In the genomic region with DNA sequence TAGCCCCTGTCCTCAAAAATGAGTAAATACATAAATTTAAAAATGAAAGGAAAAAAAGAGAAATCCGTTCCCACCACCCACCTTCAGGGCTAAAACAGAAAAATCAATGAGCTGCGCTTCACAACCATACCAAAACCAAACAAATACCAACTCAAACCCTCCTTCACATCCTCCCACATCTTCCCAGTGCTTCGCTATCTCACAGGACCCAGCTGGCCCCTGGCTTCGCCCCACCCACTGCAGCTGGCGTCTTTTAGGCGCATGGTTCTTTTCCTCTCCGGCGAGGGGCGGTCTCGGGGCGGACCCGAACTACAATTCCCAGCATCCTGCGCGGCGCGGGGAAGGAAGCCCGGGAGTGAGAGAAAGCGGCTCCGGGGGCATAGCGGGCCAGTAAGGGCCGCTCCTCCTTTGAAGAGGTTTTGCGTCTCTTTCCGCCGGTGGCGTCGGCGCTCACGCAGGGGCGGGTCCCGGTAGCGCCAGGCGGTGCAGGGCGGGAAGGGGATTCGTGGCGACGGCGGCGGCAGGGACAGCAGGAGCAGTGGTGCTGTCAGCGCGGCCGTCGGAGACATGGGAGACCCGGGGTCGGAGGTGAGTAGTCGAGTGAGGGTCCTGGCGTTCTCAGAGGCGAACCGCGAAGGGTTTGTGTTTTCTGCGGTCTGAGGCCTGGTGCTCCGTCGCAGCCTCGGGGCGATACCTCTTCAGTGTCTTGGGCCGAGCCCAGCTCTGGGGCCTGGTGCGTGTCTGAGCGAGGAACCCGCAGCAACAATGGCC, we compare ENCODE assay signal across 1 cellular context.
TF ChIP-seq lines count a peak whose summit lies in the region.

A gene with protein sequence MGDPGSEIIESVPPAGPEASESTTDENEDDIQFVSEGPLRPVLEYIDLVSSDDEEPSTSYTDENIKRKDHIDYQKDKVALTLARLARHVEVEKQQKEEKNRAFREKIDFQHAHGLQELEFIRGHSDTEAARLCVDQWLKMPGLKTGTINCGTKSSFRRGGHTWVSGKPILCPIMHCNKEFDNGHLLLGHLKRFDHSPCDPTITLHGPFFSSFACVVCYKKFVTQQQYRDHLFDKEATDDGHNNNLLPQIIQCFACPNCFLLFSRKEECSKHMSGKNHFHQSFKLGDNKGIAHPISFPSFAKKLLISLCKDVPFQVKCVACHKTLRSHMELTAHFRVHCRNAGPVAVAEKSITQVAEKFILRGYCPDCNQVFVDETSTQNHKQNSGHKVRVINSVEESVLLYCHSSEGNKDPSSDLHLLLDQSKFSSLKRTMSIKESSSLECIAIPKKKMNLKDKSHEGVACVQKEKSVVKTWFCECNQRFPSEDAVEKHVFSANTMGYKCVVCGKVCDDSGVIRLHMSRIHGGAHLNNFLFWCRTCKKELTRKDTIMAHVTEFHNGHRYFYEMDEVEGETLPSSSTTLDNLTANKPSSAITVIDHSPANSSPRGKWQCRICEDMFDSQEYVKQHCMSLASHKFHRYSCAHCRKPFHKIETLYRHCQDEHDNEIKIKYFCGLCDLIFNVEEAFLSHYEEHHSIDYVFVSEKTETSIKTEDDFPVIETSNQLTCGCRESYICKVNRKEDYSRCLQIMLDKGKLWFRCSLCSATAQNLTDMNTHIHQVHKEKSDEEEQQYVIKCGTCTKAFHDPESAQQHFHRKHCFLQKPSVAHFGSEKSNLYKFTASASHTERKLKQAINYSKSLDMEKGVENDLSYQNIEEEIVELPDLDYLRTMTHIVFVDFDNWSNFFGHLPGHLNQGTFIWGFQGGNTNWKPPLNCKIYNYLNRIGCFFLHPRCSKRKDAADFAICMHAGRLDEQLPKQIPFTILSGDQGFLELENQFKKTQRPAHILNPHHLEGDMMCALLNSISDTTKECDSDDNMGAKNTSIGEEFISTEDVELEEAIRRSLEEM (plus strand): TSS at position 502 of the 771 bp plus-strand sequence. CDS start 66 bp downstream, at position 568.

TF ChIP-seq in K562, 482 proteins besides CTCF, POLR2A, EP300 and RAD21 (continued from another document and continues in another):
- TF ChIP-seq, protein P1, sequence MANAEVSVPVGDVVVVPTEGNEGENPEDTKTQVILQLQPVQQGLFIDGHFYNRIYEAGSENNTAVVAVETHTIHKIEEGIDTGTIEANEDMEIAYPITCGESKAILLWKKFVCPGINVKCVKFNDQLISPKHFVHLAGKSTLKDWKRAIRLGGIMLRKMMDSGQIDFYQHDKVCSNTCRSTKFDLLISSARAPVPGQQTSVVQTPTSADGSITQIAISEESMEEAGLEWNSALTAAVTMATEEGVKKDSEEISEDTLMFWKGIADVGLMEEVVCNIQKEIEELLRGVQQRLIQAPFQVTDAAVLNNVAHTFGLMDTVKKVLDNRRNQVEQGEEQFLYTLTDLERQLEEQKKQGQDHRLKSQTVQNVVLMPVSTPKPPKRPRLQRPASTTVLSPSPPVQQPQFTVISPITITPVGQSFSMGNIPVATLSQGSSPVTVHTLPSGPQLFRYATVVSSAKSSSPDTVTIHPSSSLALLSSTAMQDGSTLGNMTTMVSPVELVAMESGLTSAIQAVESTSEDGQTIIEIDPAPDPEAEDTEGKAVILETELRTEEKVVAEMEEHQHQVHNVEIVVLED (CRISPR knock-in tag; IDR thresholded peaks at IDR 0.05): peak; percentile 91
- peak; percentile 65 for TF ChIP-seq ZBTB17 (CRISPR knock-in tag; IDR thresholded peaks at IDR 0.05)
- TF ChIP-seq CCNT2 (IDR thresholded peaks at IDR 0.05; ENCODE audit: borderline replicate concordance, extremely low read depth, insufficient read length, low read depth, low read length): peak; percentile 84
- TF ChIP-seq PHF21A (IDR thresholded peaks at IDR 0.05; ENCODE audit: borderline replicate concordance, low read depth): no peak
- TF ChIP-seq RBBP5 (IDR thresholded peaks at IDR 0.05; ENCODE audit: borderline replicate concordance, insufficient read depth, low read length, poor library complexity, severe bottlenecking): peak; percentile 29
- TF ChIP-seq PHF8 (IDR thresholded peaks at IDR 0.05; ENCODE audit: borderline replicate concordance, low read length): peak; percentile 56; the same call in 1 of the 2 replicates
- 0 out of 2 replicates have a peak, but pooled peaks have one; percentile 13 for TF ChIP-seq CHD2 (IDR thresholded peaks at IDR 0.05; ENCODE audit: low read depth, low read length)
- TF ChIP-seq, protein P2, sequence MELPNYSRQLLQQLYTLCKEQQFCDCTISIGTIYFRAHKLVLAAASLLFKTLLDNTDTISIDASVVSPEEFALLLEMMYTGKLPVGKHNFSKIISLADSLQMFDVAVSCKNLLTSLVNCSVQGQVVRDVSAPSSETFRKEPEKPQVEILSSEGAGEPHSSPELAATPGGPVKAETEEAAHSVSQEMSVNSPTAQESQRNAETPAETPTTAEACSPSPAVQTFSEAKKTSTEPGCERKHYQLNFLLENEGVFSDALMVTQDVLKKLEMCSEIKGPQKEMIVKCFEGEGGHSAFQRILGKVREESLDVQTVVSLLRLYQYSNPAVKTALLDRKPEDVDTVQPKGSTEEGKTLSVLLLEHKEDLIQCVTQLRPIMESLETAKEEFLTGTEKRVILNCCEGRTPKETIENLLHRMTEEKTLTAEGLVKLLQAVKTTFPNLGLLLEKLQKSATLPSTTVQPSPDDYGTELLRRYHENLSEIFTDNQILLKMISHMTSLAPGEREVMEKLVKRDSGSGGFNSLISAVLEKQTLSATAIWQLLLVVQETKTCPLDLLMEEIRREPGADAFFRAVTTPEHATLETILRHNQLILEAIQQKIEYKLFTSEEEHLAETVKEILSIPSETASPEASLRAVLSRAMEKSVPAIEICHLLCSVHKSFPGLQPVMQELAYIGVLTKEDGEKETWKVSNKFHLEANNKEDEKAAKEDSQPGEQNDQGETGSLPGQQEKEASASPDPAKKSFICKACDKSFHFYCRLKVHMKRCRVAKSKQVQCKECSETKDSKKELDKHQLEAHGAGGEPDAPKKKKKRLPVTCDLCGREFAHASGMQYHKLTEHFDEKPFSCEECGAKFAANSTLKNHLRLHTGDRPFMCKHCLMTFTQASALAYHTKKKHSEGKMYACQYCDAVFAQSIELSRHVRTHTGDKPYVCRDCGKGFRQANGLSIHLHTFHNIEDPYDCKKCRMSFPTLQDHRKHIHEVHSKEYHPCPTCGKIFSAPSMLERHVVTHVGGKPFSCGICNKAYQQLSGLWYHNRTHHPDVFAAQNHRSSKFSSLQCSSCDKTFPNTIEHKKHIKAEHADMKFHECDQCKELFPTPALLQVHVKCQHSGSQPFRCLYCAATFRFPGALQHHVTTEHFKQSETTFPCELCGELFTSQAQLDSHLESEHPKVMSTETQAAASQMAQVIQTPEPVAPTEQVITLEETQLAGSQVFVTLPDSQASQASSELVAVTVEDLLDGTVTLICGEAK (IDR thresholded peaks at IDR 0.05): peak; percentile 93
- TF ChIP-seq, protein P2 (CRISPR knock-in tag; IDR thresholded peaks at IDR 0.05): no peak
- no peak for TF ChIP-seq RBM22 (IDR thresholded peaks at IDR 0.05; ENCODE audit: low read depth, low read length, poor library complexity, severe bottlenecking)
- no peak for TF ChIP-seq NR3C1 (CRISPR knock-in tag; IDR thresholded peaks at IDR 0.05)
- TF ChIP-seq SAP30 (IDR thresholded peaks at IDR 0.05; ENCODE audit: borderline replicate concordance, insufficient read depth, low read depth, low read length, poor library complexity, severe bottlenecking): no peak
- no peak for TF ChIP-seq SRSF9 (IDR thresholded peaks at IDR 0.05; ENCODE audit: borderline replicate concordance, low read depth, low read length)
- TF ChIP-seq ZNF24 (IDR thresholded peaks at IDR 0.05): peak; percentile 74; the same call in 1 of the 2 replicates
- no peak for TF ChIP-seq SIRT6 (IDR thresholded peaks at IDR 0.05; ENCODE audit: low read depth, low read length)
- TF ChIP-seq ETV1 (tag; conservative IDR thresholded peaks at IDR 0.05; ENCODE audit: low read depth): peak; percentile 57; the same call in 1 of the 2 replicates
- TF ChIP-seq FOXJ3 (CRISPR knock-in tag; IDR thresholded peaks at IDR 0.05): no peak
- 0 out of 2 replicates have a peak, but pooled peaks have one; percentile 18 for TF ChIP-seq SIN3B (IDR thresholded peaks at IDR 0.05; ENCODE audit: low read depth)
- no peak for TF ChIP-seq NFYB (IDR thresholded peaks at IDR 0.05; ENCODE audit: extremely low read depth, insufficient read length)
- TF ChIP-seq, protein P3, sequence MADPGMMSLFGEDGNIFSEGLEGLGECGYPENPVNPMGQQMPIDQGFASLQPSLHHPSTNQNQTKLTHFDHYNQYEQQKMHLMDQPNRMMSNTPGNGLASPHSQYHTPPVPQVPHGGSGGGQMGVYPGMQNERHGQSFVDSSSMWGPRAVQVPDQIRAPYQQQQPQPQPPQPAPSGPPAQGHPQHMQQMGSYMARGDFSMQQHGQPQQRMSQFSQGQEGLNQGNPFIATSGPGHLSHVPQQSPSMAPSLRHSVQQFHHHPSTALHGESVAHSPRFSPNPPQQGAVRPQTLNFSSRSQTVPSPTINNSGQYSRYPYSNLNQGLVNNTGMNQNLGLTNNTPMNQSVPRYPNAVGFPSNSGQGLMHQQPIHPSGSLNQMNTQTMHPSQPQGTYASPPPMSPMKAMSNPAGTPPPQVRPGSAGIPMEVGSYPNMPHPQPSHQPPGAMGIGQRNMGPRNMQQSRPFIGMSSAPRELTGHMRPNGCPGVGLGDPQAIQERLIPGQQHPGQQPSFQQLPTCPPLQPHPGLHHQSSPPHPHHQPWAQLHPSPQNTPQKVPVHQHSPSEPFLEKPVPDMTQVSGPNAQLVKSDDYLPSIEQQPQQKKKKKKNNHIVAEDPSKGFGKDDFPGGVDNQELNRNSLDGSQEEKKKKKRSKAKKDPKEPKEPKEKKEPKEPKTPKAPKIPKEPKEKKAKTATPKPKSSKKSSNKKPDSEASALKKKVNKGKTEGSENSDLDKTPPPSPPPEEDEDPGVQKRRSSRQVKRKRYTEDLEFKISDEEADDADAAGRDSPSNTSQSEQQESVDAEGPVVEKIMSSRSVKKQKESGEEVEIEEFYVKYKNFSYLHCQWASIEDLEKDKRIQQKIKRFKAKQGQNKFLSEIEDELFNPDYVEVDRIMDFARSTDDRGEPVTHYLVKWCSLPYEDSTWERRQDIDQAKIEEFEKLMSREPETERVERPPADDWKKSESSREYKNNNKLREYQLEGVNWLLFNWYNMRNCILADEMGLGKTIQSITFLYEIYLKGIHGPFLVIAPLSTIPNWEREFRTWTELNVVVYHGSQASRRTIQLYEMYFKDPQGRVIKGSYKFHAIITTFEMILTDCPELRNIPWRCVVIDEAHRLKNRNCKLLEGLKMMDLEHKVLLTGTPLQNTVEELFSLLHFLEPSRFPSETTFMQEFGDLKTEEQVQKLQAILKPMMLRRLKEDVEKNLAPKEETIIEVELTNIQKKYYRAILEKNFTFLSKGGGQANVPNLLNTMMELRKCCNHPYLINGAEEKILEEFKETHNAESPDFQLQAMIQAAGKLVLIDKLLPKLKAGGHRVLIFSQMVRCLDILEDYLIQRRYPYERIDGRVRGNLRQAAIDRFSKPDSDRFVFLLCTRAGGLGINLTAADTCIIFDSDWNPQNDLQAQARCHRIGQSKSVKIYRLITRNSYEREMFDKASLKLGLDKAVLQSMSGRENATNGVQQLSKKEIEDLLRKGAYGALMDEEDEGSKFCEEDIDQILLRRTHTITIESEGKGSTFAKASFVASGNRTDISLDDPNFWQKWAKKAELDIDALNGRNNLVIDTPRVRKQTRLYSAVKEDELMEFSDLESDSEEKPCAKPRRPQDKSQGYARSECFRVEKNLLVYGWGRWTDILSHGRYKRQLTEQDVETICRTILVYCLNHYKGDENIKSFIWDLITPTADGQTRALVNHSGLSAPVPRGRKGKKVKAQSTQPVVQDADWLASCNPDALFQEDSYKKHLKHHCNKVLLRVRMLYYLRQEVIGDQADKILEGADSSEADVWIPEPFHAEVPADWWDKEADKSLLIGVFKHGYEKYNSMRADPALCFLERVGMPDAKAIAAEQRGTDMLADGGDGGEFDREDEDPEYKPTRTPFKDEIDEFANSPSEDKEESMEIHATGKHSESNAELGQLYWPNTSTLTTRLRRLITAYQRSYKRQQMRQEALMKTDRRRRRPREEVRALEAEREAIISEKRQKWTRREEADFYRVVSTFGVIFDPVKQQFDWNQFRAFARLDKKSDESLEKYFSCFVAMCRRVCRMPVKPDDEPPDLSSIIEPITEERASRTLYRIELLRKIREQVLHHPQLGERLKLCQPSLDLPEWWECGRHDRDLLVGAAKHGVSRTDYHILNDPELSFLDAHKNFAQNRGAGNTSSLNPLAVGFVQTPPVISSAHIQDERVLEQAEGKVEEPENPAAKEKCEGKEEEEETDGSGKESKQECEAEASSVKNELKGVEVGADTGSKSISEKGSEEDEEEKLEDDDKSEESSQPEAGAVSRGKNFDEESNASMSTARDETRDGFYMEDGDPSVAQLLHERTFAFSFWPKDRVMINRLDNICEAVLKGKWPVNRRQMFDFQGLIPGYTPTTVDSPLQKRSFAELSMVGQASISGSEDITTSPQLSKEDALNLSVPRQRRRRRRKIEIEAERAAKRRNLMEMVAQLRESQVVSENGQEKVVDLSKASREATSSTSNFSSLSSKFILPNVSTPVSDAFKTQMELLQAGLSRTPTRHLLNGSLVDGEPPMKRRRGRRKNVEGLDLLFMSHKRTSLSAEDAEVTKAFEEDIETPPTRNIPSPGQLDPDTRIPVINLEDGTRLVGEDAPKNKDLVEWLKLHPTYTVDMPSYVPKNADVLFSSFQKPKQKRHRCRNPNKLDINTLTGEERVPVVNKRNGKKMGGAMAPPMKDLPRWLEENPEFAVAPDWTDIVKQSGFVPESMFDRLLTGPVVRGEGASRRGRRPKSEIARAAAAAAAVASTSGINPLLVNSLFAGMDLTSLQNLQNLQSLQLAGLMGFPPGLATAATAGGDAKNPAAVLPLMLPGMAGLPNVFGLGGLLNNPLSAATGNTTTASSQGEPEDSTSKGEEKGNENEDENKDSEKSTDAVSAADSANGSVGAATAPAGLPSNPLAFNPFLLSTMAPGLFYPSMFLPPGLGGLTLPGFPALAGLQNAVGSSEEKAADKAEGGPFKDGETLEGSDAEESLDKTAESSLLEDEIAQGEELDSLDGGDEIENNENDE (IDR thresholded peaks at IDR 0.05; ENCODE audit: low read depth, low read length): no peak
- TF ChIP-seq STAT5A (IDR thresholded peaks at IDR 0.05; ENCODE audit: borderline replicate concordance, low read length): peak; percentile 84
- no peak for TF ChIP-seq MAFG (tag; conservative IDR thresholded peaks at IDR 0.05)
